In genomic region chr3:119294402-119294888, GRCh38 we compare ENCODE assay signal across 8 cellular contexts. TPM values are rescaled to one million over a fixed set of nuclear protein-coding genes. Genes with fewer than 3 reads are reported as not detected.
A peak's percentile ranks its signal among the peaks of the same experiment; 100 is the strongest.
DNase-seq lines count a peak whose midpoint lies in the region; ATAC-seq and TF ChIP-seq lines count a peak whose summit lies in the region.

No MANE protein-coding gene starts in this region.

- H3K9me2 ChIP-seq in hepatocyte (replicated peaks; ENCODE audit: insufficient read depth), result no peaks in the 10 kb centered on the region

- H3K36me3 Mint-ChIP-seq in activated naive CD8-positive, alpha-beta T cell, result peaks cover 7% of the 10 kb centered on the region

- peaks cover 49% of the 10 kb centered on the region for H3K4me1 Mint-ChIP-seq in activated naive CD8-positive, alpha-beta T cell (ENCODE audit: low read depth)

- TF ChIP-seq CTCF in hepatocyte (IDR thresholded peaks at IDR 0.05; ENCODE audit: poor library complexity) (no peak), smooth muscle cell (IDR thresholded peaks at IDR 0.05; ENCODE audit: borderline replicate concordance, insufficient read depth, poor library complexity, severe bottlenecking) (no peak)

- H3K27me3 ChIP-seq in SJSA1 (replicated peaks), result no peaks in the 10 kb centered on the region
- no peaks in the 10 kb centered on the region for H3K27me3 ChIP-seq in hepatocyte
- H3K27me3 ChIP-seq in smooth muscle cell (ENCODE audit: low read depth), result no peaks in the 10 kb centered on the region

- WGBS in hepatocyte (ENCODE audit: low lambda C conversion rate, missing lambda C conversion rate), result 2% methylated on average over 38 of the region's 43 CpGs
- WGBS in smooth muscle cell (ENCODE audit: low lambda C conversion rate), result 1% methylated on average over 38 of the region's 43 CpGs

- peak overlapping the region; percentile 75 for H3K9ac ChIP-seq in smooth muscle cell (ENCODE audit: low read depth)

- no peaks in the 10 kb centered on the region for H3K9me3 Mint-ChIP-seq in activated naive CD8-positive, alpha-beta T cell (ENCODE audit: low read depth)

- peak; percentile 66 for ATAC-seq in GM18909 (IDR thresholded peaks at IDR 0.05; ENCODE audit: poor library complexity, unreplicated experiment)
- ATAC-seq in HG03103 (IDR thresholded peaks at IDR 0.05; ENCODE audit: low read depth, unreplicated experiment), result peak; percentile 49

- H3F3A ChIP-seq in smooth muscle cell (ENCODE audit: low read depth), result peaks cover 4% of the 10 kb centered on the region

- H4K20me1 ChIP-seq in hepatocyte (ENCODE audit: insufficient read depth, poor library complexity, severe bottlenecking) (no peaks in the 10 kb centered on the region), smooth muscle cell (ENCODE audit: low read depth) (no peaks in the 10 kb centered on the region)

- H3K27ac Mint-ChIP-seq in activated naive CD8-positive, alpha-beta T cell, result peak overlapping the region; percentile 91

- H3K4me3 Mint-ChIP-seq in activated naive CD8-positive, alpha-beta T cell, result peak overlapping the region; percentile 92

- H3K27me3 Mint-ChIP-seq in activated naive CD8-positive, alpha-beta T cell, result no peaks in the 10 kb centered on the region

- H2AFZ ChIP-seq in hepatocyte (peak overlapping the region; percentile 70), smooth muscle cell (ENCODE audit: low read depth) (peak overlapping the region; percentile 84)

- H3K79me2 ChIP-seq in hepatocyte, result peaks cover 27% of the 10 kb centered on the region
- peaks cover 38% of the 10 kb centered on the region for H3K79me2 ChIP-seq in smooth muscle cell (ENCODE audit: low read depth)

- H3K4me3 ChIP-seq in SJSA1 (peak overlapping the region; percentile 55), hepatocyte (peak overlapping the region; percentile 91), smooth muscle cell (peak overlapping the region; percentile 85)

- H3K9me3 ChIP-seq in SJSA1 (replicated peaks) (no peaks in the 10 kb centered on the region), hepatocyte (ENCODE audit: low read depth) (no peaks in the 10 kb centered on the region), smooth muscle cell (replicated peaks; ENCODE audit: low read depth) (no peaks in the 10 kb centered on the region)

- H3K4me2 ChIP-seq in hepatocyte (peak overlapping the region; percentile 96), smooth muscle cell (peak overlapping the region; percentile 92)

- H3K36me3 ChIP-seq in SJSA1, result peaks cover 34% of the 10 kb centered on the region
- no peaks in the 10 kb centered on the region for H3K36me3 ChIP-seq in hepatocyte (replicated peaks; ENCODE audit: insufficient read depth, low read depth)
- H3K36me3 ChIP-seq in smooth muscle cell (ENCODE audit: low read depth), result no peaks in the 10 kb centered on the region

- peak; percentile 47 for DNase-seq in AG08396 (ENCODE audit: low spot score)
- peak in 1 of 2 experiments; percentile 50 for DNase-seq in SJSA1 (ENCODE audit: low read depth in 1 of 2, low spot score in 2 of 2)
- peak; percentile 60 for DNase-seq in hepatocyte (ENCODE audit: low spot score)
- peak; percentile 62 for DNase-seq in smooth muscle cell (lab: John Stamatoyannopoulos, UW; ENCODE audit: unreplicated experiment)
- DNase-seq in NCI-H2107 treated with DMSO at 0.1 percent for 48 hours (lab: John Stamatoyannopoulos, UW; ENCODE audit: unreplicated experiment), result no peak

- H3K27ac ChIP-seq in SJSA1 (peak overlapping the region; percentile 75), hepatocyte (peak overlapping the region; percentile 94), smooth muscle cell (ENCODE audit: low read depth) (peak overlapping the region; percentile 80)

- H3K4me1 ChIP-seq in SJSA1 (replicated peaks) (peaks cover 36% of the 10 kb centered on the region), hepatocyte (ENCODE audit: insufficient read depth) (peaks cover 34% of the 10 kb centered on the region), smooth muscle cell (ENCODE audit: low read depth) (peaks cover 20% of the 10 kb centered on the region)

RNA-seq across cellular contexts. Expression of gene ARHGAP31, which starts 0.3 kb away (rescaled TPM):
- total RNA-seq in SJSA1 (2014; rRNA removed; shearing (Covaris generic)), result 8.8 and 13.7 TPM in 2 replicates
- 6.4 and 7.3 TPM in 2 replicates for total RNA-seq in hepatocyte
- 2.9 and 3.2 TPM in 2 replicates for polyA plus RNA-seq in hepatocyte
- total RNA-seq in smooth muscle cell, result 10.9 and 15.4 TPM in 2 replicates
- 5.6 and 6.1 TPM in 2 replicates for polyA plus RNA-seq in smooth muscle cell

RNA-seq across cellular contexts. Expression of gene B4GALT4, which starts 53.8 kb away (rescaled TPM):
- 25.8 and 25.9 TPM in 2 replicates for total RNA-seq in SJSA1 (2014; rRNA removed; shearing (Covaris generic))
- total RNA-seq in hepatocyte (55.4 and 55.7 TPM in 2 replicates), smooth muscle cell (33.5 and 37.3 TPM in 2 replicates)
- polyA plus RNA-seq in hepatocyte (54.0 and 67.3 TPM in 2 replicates), smooth muscle cell (28.8 and 36.8 TPM in 2 replicates)
